4 cellular contexts compared by ENCODE assay signal in the genomic region with DNA sequence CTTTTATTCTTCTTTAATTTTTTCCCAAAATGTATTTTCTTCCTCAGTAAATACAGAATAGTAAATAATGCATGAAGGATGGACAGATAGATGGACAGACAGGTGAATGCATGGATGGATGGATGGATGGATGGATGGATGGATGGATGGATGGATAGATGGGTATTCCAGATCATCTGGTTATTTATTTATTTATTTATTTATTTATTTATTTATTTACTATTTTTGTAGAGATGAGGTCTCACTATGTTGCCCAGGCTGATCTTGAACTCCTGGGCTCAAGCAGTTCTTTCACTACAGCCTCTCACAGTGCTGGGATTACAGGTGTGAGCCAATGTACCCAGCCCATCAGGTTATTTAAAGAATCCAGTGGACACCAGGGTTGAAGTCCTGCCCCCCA. TPM values are rescaled to one million over a fixed set of nuclear protein-coding genes. Genes with fewer than 3 reads are reported as not detected.
"Had no signal": no experiment of that assay in that cellular context is flagged by ENCODE, and none has a peak within 500 bp of the region (broad histone marks: within the 10 kb centered on the region; RNA-seq: fewer than 3 reads in every experiment).

No MANE protein-coding gene starts in this region.

RNA-seq across cellular contexts. Expression of gene CNGB1, which starts 53.0 kb away (rescaled TPM):
- total RNA-seq: HT-29, IMR-90, K562 had no signal
- polyA plus RNA-seq: IgD-negative memory B cell, IMR-90, K562 had no signal
